11 cellular contexts compared by ENCODE assay signal in genomic region chr3:170622369-170623159, GRCh38.
DNase-seq lines count a peak whose midpoint lies in the region; FAIRE-seq and TF ChIP-seq lines count a peak whose summit lies in the region.
"Had no signal": no experiment of that assay in that cellular context is flagged by ENCODE, and none has a peak within 500 bp of the region (broad histone marks: within the 10 kb centered on the region; RNA-seq: fewer than 3 reads in every experiment).

No MANE protein-coding gene starts in this region.

- POLR2A ChIA-PET in RWPE1 (lab: Yijun Ruan, JAX; ENCODE audit: low non-redundant PET), result no interaction called here

- DNase-seq in D721Med (ENCODE audit: insufficient read length, low spot score) (peak; percentile 18), NCI-H2227 treated with DMSO at 0.1 percent for 48 hours (lab: John Stamatoyannopoulos, UW) (peak; percentile 78), fibroblast of mammary gland (ENCODE audit: low read depth) (peak; percentile 99), non-pigmented ciliary epithelial cell (ENCODE audit: low read depth) (peak; percentile 45), RWPE1 (ENCODE audit: low spot score) (no peak), GM13976 (ENCODE audit: low spot score) (no peak), NCI-H774 (lab: John Stamatoyannopoulos, UW) (no peak), NCI-H2029 (lab: John Stamatoyannopoulos, UW) (no peak)
- DNase-seq: activated CD4-positive, alpha-beta memory T cell treated with anti-CD3 and anti-CD28 coated beads for 36 hours; DMS79; PC-9 had no signal

- TF ChIP-seq CTCF in D721Med (IDR thresholded peaks at IDR 0.05; ENCODE audit: insufficient read depth, missing control alignments), result peak; percentile 20
- TF ChIP-seq CTCF in fibroblast of mammary gland (conservative IDR thresholded peaks at IDR 0.05; ENCODE audit: control insufficient read depth, insufficient read depth, low read depth, low read length), result no peak
- no peak for TF ChIP-seq CTCF in RWPE1 (conservative IDR thresholded peaks at IDR 0.05; ENCODE audit: low read depth)
- no peak for TF ChIP-seq CTCF in GM13976 (IDR thresholded peaks at IDR 0.05; ENCODE audit: borderline replicate concordance, control extremely low read depth, extremely low read depth, insufficient read depth, missing control alignments)

- CTCF ChIA-PET in RWPE1 (lab: Yijun Ruan, JAX), result interaction anchor here (0.7 kb wide), 1 partner anchor 207 kb away, joined by 3 read pairs; no protein-coding TSS in a partner anchor

- in situ Hi-C loops in GM13976 (cut with MboI; ENCODE audit: low sequenced_read_pairs, unreplicated experiment), result no loop called here

- H3K4me3 ChIP-seq in fibroblast of mammary gland (ENCODE audit: control insufficient read depth, low read depth, low read length), result no peak overlapping the region
- H3K4me3 ChIP-seq: PC-9 had no signal

- H3K27ac ChIP-seq in RWPE1, result no peak overlapping the region
- H3K27ac ChIP-seq: PC-9 had no signal

- FAIRE-seq in D721Med (lab: Jason Lieb, UNC), result no peak

Comparison
In these comparisons a context has a peak if more than half of its experiments do, and no peak if none do; other contexts are left out.
1. DNase-seq: peak in D721Med (single experiment), NCI-H2227 treated with DMSO at 0.1 percent for 48 hours (single experiment), fibroblast of mammary gland (single experiment) and non-pigmented ciliary epithelial cell (single experiment); none in RWPE1 (single experiment), GM13976 (single experiment), NCI-H774 (single experiment) and NCI-H2029 (single experiment).